Comparison of ENCODE assay signal across 17 cellular contexts in the genomic region with DNA sequence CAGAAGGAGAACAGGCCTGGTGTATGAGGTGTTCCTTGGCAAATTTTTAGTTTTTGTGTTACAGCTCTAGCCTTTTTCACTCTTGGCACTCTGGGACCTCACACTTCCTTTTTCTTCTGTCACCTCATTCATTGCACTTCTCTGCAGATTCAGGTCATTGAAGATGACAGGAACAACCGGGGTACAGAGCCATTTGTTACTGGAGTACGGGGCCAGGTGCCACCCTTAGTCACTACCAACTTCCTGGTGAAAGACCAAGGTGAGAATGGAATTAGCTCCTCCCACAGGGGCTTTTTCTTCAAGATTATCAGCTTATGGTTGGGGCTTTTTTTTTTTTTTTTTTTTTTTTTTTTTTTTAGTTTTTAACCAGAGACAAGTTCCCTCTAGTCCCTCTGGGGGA. TPM values are rescaled to one million over a fixed set of nuclear protein-coding genes. Genes with fewer than 3 reads are reported as not detected.
A peak's percentile ranks its signal among the peaks of the same experiment; 100 is the strongest.
DNase-seq lines count a peak whose midpoint lies in the region; ATAC-seq and TF ChIP-seq lines count a peak whose summit lies in the region.
"Had no signal": no experiment of that assay in that cellular context is flagged by ENCODE, and none has a peak within 500 bp of the region (broad histone marks: within the 10 kb centered on the region; RNA-seq: fewer than 3 reads in every experiment).

No MANE protein-coding gene starts in this region.

- peak; percentile 8 to 32 for ATAC-seq in activated T-cell treated with anti-CD3 and anti-CD28 coated beads, Interleukin-2, amount 50 U/mL, for 72 hours (replicated peaks in 1 of 2)
- ATAC-seq: left ventricle myocardium superior, Panc1, upper lobe of right lung had no signal

- peaks cover 18 to 32% of the 10 kb centered on the region in 2 donors for H3K36me3 Mint-ChIP-seq in activated T-cell treated with anti-CD3 and anti-CD28 coated beads, Interleukin-2, amount 50 U/mL, for 72 hours (ENCODE audit: insufficient read depth in 2 of 2)
- peaks cover 100% of the 10 kb centered on the region for H3K36me3 Mint-ChIP-seq in dendritic cell treated with granulocyte-macrophage colony-stimulating factor and Interleukin-4, amounts not matched to agents 40 ng/mL and 50 ng/mL, for 4 days (ENCODE audit: low read depth)

- H3K4me3 Mint-ChIP-seq in activated T-cell treated with anti-CD3 and anti-CD28 coated beads, Interleukin-2, amount 50 U/mL, for 72 hours, result peak overlapping the region in 1 of 2 donors; percentile 42
- no peak overlapping the region for H3K4me3 Mint-ChIP-seq in dendritic cell treated with granulocyte-macrophage colony-stimulating factor and Interleukin-4, amounts not matched to agents 40 ng/mL and 50 ng/mL, for 4 days

- no peak for DNase-seq in activated T-cell treated with anti-CD3 and anti-CD28 coated beads, Interleukin-2, amount 50 U/mL, for 72 hours
- no peak for DNase-seq in activated T-cell treated with anti-CD3 and anti-CD28 coated beads, Interleukin-2, amount 50 U/mL, for 48 hours
- DNase-seq in spleen (no peak), mucosa of gallbladder (ENCODE audit: low spot score) (no peak), esophagus squamous epithelium (lab: John Stamatoyannopoulos, UW) (no peak), NCI-H187 treated with DMSO at 0.1 percent for 48 hours (lab: John Stamatoyannopoulos, UW) (no peak)
- DNase-seq: activated CD4-positive, alpha-beta T cell treated with anti-CD3 and anti-CD28 coated beads, Interleukin-2, amount 50 U/mL, for 4 hours; activated effector memory CD4-positive, alpha-beta T cell treated with anti-CD3 and anti-CD28 coated beads, Interleukin-2, amount 50 U/mL, for 16 hours; left ventricle myocardium superior; NCI-H1436; NCI-H774; stimulated activated naive CD4-positive, alpha-beta T cell; upper lobe of right lung had no signal

- H3K4me2 ChIP-seq in OCI-LY3 (ENCODE audit: low read length), result peak overlapping the region; percentile 63

- no peaks in the 10 kb centered on the region for H3K9me3 ChIP-seq in OCI-LY3 (ENCODE audit: insufficient read depth, low read length)
- H3K9me3 ChIP-seq in spleen, result no peaks in the 10 kb centered on the region
- no peaks in the 10 kb centered on the region for H3K9me3 ChIP-seq in esophagus squamous epithelium
- H3K9me3 ChIP-seq: upper lobe of right lung had no signal

- intact Hi-C loops in dendritic cell treated with granulocyte-macrophage colony-stimulating factor and Interleukin-4, amounts not matched to agents 40 ng/mL and 50 ng/mL, for 4 days (cut with micrococcal nuclease), result no loop called here
- intact Hi-C loops in spleen (cut with DNase I; ENCODE audit: low total_unique reads) (no loop called here), esophagus squamous epithelium (cut with DNase I) (no loop called here)

- H2AFZ ChIP-seq in OCI-LY3 (ENCODE audit: low read depth, low read length), result no peak overlapping the region

- no peaks in the 10 kb centered on the region for H3K9me3 Mint-ChIP-seq in activated T-cell treated with anti-CD3 and anti-CD28 coated beads, Interleukin-2, amount 50 U/mL, for 72 hours
- H3K9me3 Mint-ChIP-seq in dendritic cell treated with granulocyte-macrophage colony-stimulating factor and Interleukin-4, amounts not matched to agents 40 ng/mL and 50 ng/mL, for 4 days, result no peaks in the 10 kb centered on the region

- peaks cover 26% of the 10 kb centered on the region for H4K20me1 ChIP-seq in OCI-LY3 (ENCODE audit: insufficient read depth, low read length)

- peak overlapping the region; percentile 52 for H3K27ac Mint-ChIP-seq in activated T-cell treated with anti-CD3 and anti-CD28 coated beads, Interleukin-2, amount 50 U/mL, for 72 hours
- peak overlapping the region; percentile 5 for H3K27ac Mint-ChIP-seq in dendritic cell treated with granulocyte-macrophage colony-stimulating factor and Interleukin-4, amounts not matched to agents 40 ng/mL and 50 ng/mL, for 4 days

- peaks cover 44% of the 10 kb centered on the region for H3K4me1 ChIP-seq in OCI-LY3 (ENCODE audit: low read length)
- H3K4me1 ChIP-seq in spleen, result peaks cover 3 to 65% (median 26%) of the 10 kb centered on the region in 6 donors
- no peaks in the 10 kb centered on the region for H3K4me1 ChIP-seq in esophagus squamous epithelium

- H3K27ac ChIP-seq in OCI-LY3 (ENCODE audit: low read length) (peak overlapping the region; percentile 83), spleen (peak overlapping the region in 5 of 8 donors; percentile 19 to 34 (median 27)), esophagus squamous epithelium (peak overlapping the region in 2 of 4 donors; percentile 53 to 57)
- H3K27ac ChIP-seq: coronary artery, upper lobe of right lung had no signal

- H3K4me3 ChIP-seq in OCI-LY3 (ENCODE audit: low read length), result peak overlapping the region; percentile 20
- no peak overlapping the region for H3K4me3 ChIP-seq in spleen
- H3K4me3 ChIP-seq in esophagus squamous epithelium, result no peak overlapping the region
- H3K4me3 ChIP-seq: coronary artery, upper lobe of right lung had no signal

- peaks cover 50% of the 10 kb centered on the region for H3K4me1 Mint-ChIP-seq in activated T-cell treated with anti-CD3 and anti-CD28 coated beads, Interleukin-2, amount 50 U/mL, for 72 hours (ENCODE audit: low read depth)
- H3K4me1 Mint-ChIP-seq in dendritic cell treated with granulocyte-macrophage colony-stimulating factor and Interleukin-4, amounts not matched to agents 40 ng/mL and 50 ng/mL, for 4 days (ENCODE audit: low read depth), result peaks cover 50% of the 10 kb centered on the region

- no peaks in the 10 kb centered on the region for H3K27me3 Mint-ChIP-seq in activated T-cell treated with anti-CD3 and anti-CD28 coated beads, Interleukin-2, amount 50 U/mL, for 72 hours (ENCODE audit: low read depth)
- H3K27me3 Mint-ChIP-seq in dendritic cell treated with granulocyte-macrophage colony-stimulating factor and Interleukin-4, amounts not matched to agents 40 ng/mL and 50 ng/mL, for 4 days, result no peaks in the 10 kb centered on the region

- no peaks in the 10 kb centered on the region for H3K27me3 ChIP-seq in OCI-LY3 (ENCODE audit: low read depth, low read length)
- no peaks in the 10 kb centered on the region for H3K27me3 ChIP-seq in spleen (replicated peaks in 1 of 7)
- H3K27me3 ChIP-seq in esophagus squamous epithelium, result no peaks in the 10 kb centered on the region
- H3K27me3 ChIP-seq: upper lobe of right lung had no signal

- peak overlapping the region; percentile 35; the same call in 1 of the 2 replicates for H3K9ac ChIP-seq in OCI-LY3 (ENCODE audit: low read length)

- H3K79me2 ChIP-seq in OCI-LY3 (ENCODE audit: low read length), result peaks cover 10% of the 10 kb centered on the region

- WGBS in spleen, 5 donors, result 55 to 73% (median 63%) methylated on average over 2 of the region's 2 CpGs
- 59 to 62% methylated on average over 2 of the region's 2 CpGs for WGBS in esophagus squamous epithelium, 2 donors

- H3K36me3 ChIP-seq in OCI-LY3 (replicated peaks; ENCODE audit: low read depth, low read length), result peaks cover 55% of the 10 kb centered on the region
- H3K36me3 ChIP-seq in spleen, result peaks cover 12 to 100% (median 92%) of the 10 kb centered on the region in 6 donors
- peaks cover 48 to 100% (median 86%) of the 10 kb centered on the region in 3 donors for H3K36me3 ChIP-seq in esophagus squamous epithelium

- TF ChIP-seq CTCF in OCI-LY3 (IDR thresholded peaks at IDR 0.05; ENCODE audit: low read depth, low read length) (no peak), spleen (IDR thresholded peaks at IDR 0.05 in 8 of 11, conservative IDR thresholded peaks at IDR 0.05 in 3 of 11) (no peak), esophagus squamous epithelium (IDR thresholded peaks at IDR 0.05) (no peak)

- no peak for TF ChIP-seq POLR2A in spleen (IDR thresholded peaks at IDR 0.05)
- no peak for TF ChIP-seq POLR2A in esophagus squamous epithelium (IDR thresholded peaks at IDR 0.05)

RNA-seq across cellular contexts. Expression of gene CHCHD1, which starts 18.5 kb away (rescaled TPM):
- 10 to 100 TPM; 22.5 to 23.5 TPM for total RNA-seq in activated T-cell treated with anti-CD3 and anti-CD28 coated beads, Interleukin-2, amount 50 U/mL, for 72 hours
- total RNA-seq in spleen, result 10 to 100 TPM; 14.6 to 31.6 (median 18.3) TPM
- polyA plus RNA-seq in spleen, result 10 to 100 TPM; 57.9 to 75.9 (median 73.1) TPM
- total RNA-seq in mucosa of gallbladder, result 28.0 TPM
- 10 to 100 TPM; 21.4 to 41.1 (median 32.8) TPM for total RNA-seq in esophagus squamous epithelium

RNA-seq across cellular contexts. Expression of gene SEC24C, which starts 19.2 kb away (rescaled TPM):
- total RNA-seq in activated T-cell treated with anti-CD3 and anti-CD28 coated beads, Interleukin-2, amount 50 U/mL, for 72 hours, result 100 to 1,000 TPM; 105 to 119 TPM
- 10 to 100 TPM; 61.1 to 75.6 (median 71.6) TPM for total RNA-seq in spleen
- 10 to 100 TPM; 20.4 to 42.3 (median 28.6) TPM for polyA plus RNA-seq in spleen
- total RNA-seq in mucosa of gallbladder, result 90.1 TPM
- total RNA-seq in esophagus squamous epithelium, result 10 to 100 TPM; 59.1 to 78.8 (median 64.6) TPM

RNA-seq across cellular contexts. Expression of gene ZSWIM8, which starts 22.1 kb away (rescaled TPM):
- total RNA-seq in activated T-cell treated with anti-CD3 and anti-CD28 coated beads, Interleukin-2, amount 50 U/mL, for 72 hours, result 10 to 100 TPM; 72.0 to 81.3 TPM
- total RNA-seq in spleen, result 100 to 1,000 TPM in 6 of 7 donors, 10 to 100 TPM in 1; 97.0 to 141 (median 129) TPM
- 100 to 1,000 TPM in 2 of 3 donors, 10 to 100 TPM in 1; 51.5 to 109 (median 101) TPM for polyA plus RNA-seq in spleen
- total RNA-seq in mucosa of gallbladder, result 170 TPM
- total RNA-seq in esophagus squamous epithelium, result 100 to 1,000 TPM in 1 of 4 donors, 10 to 100 TPM in 3; 33.3 to 116 (median 83.9) TPM

RNA-seq across cellular contexts. Expression of gene NDST2, which starts 48.1 kb away (rescaled TPM):
- total RNA-seq in activated T-cell treated with anti-CD3 and anti-CD28 coated beads, Interleukin-2, amount 50 U/mL, for 72 hours, result 100 to 1,000 TPM; 120 to 127 TPM
- total RNA-seq in spleen, result 100 to 1,000 TPM in 5 of 7 donors, 10 to 100 TPM in 2; 84.6 to 159 (median 117) TPM
- polyA plus RNA-seq in spleen, result 10 to 100 TPM; 10.9 to 21.7 (median 12.3) TPM
- total RNA-seq in mucosa of gallbladder, result 41.9 TPM
- total RNA-seq in esophagus squamous epithelium, result 10 to 100 TPM; 20.6 to 30.3 (median 22.3) TPM
